In genomic region chr5:16519435-16519834, GRCh38 we compare ENCODE assay signal across 20 cellular contexts.
"Had no signal": no experiment of that assay in that cellular context is flagged by ENCODE, and none has a peak within 500 bp of the region (broad histone marks: within the 10 kb centered on the region; RNA-seq: fewer than 3 reads in every experiment).

No MANE protein-coding gene starts in this region.

- H3K9me3 ChIP-seq: esophagus muscularis mucosa, lower lobe of right lung, upper lobe of right lung had no signal

- H3K27ac Mint-ChIP-seq: activated CD4-positive, alpha-beta T cell treated with anti-CD3 and anti-CD28 coated beads, Interleukin-2, amount 10 ng/mL, durations not matched to agents 7 days and 5 days; activated naive CD8-positive, alpha-beta T cell treated with anti-CD3 and anti-CD28 coated beads, Interleukin-2, amount 10 ng/mL, durations not matched to agents 7 days and 5 days; activated T-cell treated with anti-CD3 and anti-CD28 coated beads, Interleukin-2, amount 50 U/mL, for 24 hours; activated T-helper 2 cell treated with anti-CD3 and anti-CD28 coated beads, Interferon-gamma antibody, Interleukin-2, Interleukin-4, amounts not matched to agents 10 μg/mL and 5 μg/mL and 100 μg/mL, durations not matched to agents 14 hours and 24 hours and 36 hours; dendritic cell treated with granulocyte-macrophage colony-stimulating factor and Interleukin-4, amounts not matched to agents 40 ng/mL and 50 ng/mL, for 4 days; natural killer cell had no signal

- H3K4me3 ChIP-seq: esophagus muscularis mucosa, lower lobe of right lung, upper lobe of right lung had no signal

- DNase-seq: activated CD4-positive, alpha-beta T cell treated with anti-CD3 and anti-CD28 coated beads, Interleukin-2, amount 10 ng/mL, durations not matched to agents 7 days and 5 days; activated naive CD4-positive, alpha-beta T cell; activated naive CD8-positive, alpha-beta T cell treated with anti-CD3 and anti-CD28 coated beads, Interleukin-2, amount 10 ng/mL, durations not matched to agents 7 days and 5 days; activated T-cell treated with anti-CD3 and anti-CD28 coated beads, Interleukin-2, amount 50 U/mL, for 24 hours; amniotic stem cell; effector memory CD4-positive, alpha-beta T cell; glutamatergic neuron; islet precursor cell; left colon; lower lobe of right lung; mesendoderm; natural killer cell; stimulated activated CD4-positive, alpha-beta T cell treated with anti-CD3 and anti-CD28 coated beads, Interleukin-4, amount 100 ng/mL, for 24 hours; stimulated activated naive CD4-positive, alpha-beta T cell treated with Interleukin-2 at 50 U/mL for 16 hours; upper lobe of right lung had no signal

- H3K36me3 ChIP-seq: esophagus muscularis mucosa, lower lobe of right lung, upper lobe of right lung had no signal

- H3K36me3 Mint-ChIP-seq: natural killer cell had no signal

- ATAC-seq: activated CD4-positive, CD25-positive, alpha-beta regulatory T cell treated with anti-CD3 and anti-CD28 coated beads, Interleukin-2, amount 50 U/mL, for 24 hours; left colon; lower lobe of right lung; natural killer cell; SK-N-SH treated with all-trans-retinoic acid at 6 μM for 48 hours; upper lobe of right lung had no signal

- H3K4me3 Mint-ChIP-seq: activated CD4-positive, alpha-beta T cell treated with anti-CD3 and anti-CD28 coated beads, Interleukin-2, amount 10 ng/mL, durations not matched to agents 7 days and 5 days; activated naive CD8-positive, alpha-beta T cell treated with anti-CD3 and anti-CD28 coated beads, Interleukin-2, amount 10 ng/mL, durations not matched to agents 7 days and 5 days; activated T-cell treated with anti-CD3 and anti-CD28 coated beads, Interleukin-2, amount 50 U/mL, for 24 hours; dendritic cell treated with granulocyte-macrophage colony-stimulating factor and Interleukin-4, amounts not matched to agents 40 ng/mL and 50 ng/mL, for 4 days; natural killer cell had no signal

- H3K27me3 ChIP-seq: esophagus muscularis mucosa, upper lobe of right lung had no signal

- H3K27me3 Mint-ChIP-seq: activated CD4-positive, alpha-beta T cell treated with anti-CD3 and anti-CD28 coated beads, Interleukin-2, amount 10 ng/mL, durations not matched to agents 7 days and 5 days; activated naive CD8-positive, alpha-beta T cell treated with anti-CD3 and anti-CD28 coated beads, Interleukin-2, amount 10 ng/mL, durations not matched to agents 7 days and 5 days; activated T-cell treated with anti-CD3 and anti-CD28 coated beads, Interleukin-2, amount 50 U/mL, for 24 hours; dendritic cell treated with granulocyte-macrophage colony-stimulating factor and Interleukin-4, amounts not matched to agents 40 ng/mL and 50 ng/mL, for 4 days had no signal

- H3K9me3 Mint-ChIP-seq: activated CD4-positive, alpha-beta T cell treated with anti-CD3 and anti-CD28 coated beads, Interleukin-2, amount 10 ng/mL, durations not matched to agents 7 days and 5 days; activated T-cell treated with anti-CD3 and anti-CD28 coated beads, Interleukin-2, amount 50 U/mL, for 24 hours; activated T-helper 2 cell treated with anti-CD3 and anti-CD28 coated beads, Interferon-gamma antibody, Interleukin-2, Interleukin-4, amounts not matched to agents 10 μg/mL and 5 μg/mL and 100 μg/mL, durations not matched to agents 14 hours and 24 hours and 36 hours; dendritic cell treated with granulocyte-macrophage colony-stimulating factor and Interleukin-4, amounts not matched to agents 40 ng/mL and 50 ng/mL, for 4 days; natural killer cell had no signal

- H3K27ac ChIP-seq: esophagus muscularis mucosa, lower lobe of right lung, upper lobe of right lung had no signal

- H3K4me1 ChIP-seq: lower lobe of right lung, upper lobe of right lung had no signal
